In genomic region chr5:39176740-39177628, GRCh38 we compare ENCODE assay signal across 10 cellular contexts. TPM values are rescaled to one million over a fixed set of nuclear protein-coding genes. Genes with fewer than 3 reads are reported as not detected.
DNase-seq lines count a peak whose midpoint lies in the region; ATAC-seq and TF ChIP-seq lines count a peak whose summit lies in the region.
"Had no signal": no experiment of that assay in that cellular context is flagged by ENCODE, and none has a peak within 500 bp of the region (broad histone marks: within the 10 kb centered on the region; RNA-seq: fewer than 3 reads in every experiment).

No MANE protein-coding gene starts in this region.

- DNase-seq in stimulated activated CD4-positive, alpha-beta T cell treated with anti-CD3 and anti-CD28 coated beads, Interleukin-15, amount 100 ng/mL, for 48 hours (ENCODE audit: low read depth in 2 of 2), result peak; percentile 39 to 47
- no peak for DNase-seq in stimulated activated CD4-positive, alpha-beta T cell treated with anti-CD3 and anti-CD28 coated beads, Interleukin-4, amount 100 ng/mL, for 1 hour
- peak in 1 of 2 experiments; percentile 27 for DNase-seq in HL-60 (ENCODE audit: low read depth in 1 of 2, low spot score in 1 of 2)
- DNase-seq in activated T-cell treated with anti-CD3 and anti-CD28 coated beads, Interleukin-2, amount 50 U/mL, for 72 hours, result peak; percentile 70 to 78
- DNase-seq in midbrain (lab: John Stamatoyannopoulos, UW), result no peak
- no peak for DNase-seq in NCI-H1930 (lab: John Stamatoyannopoulos, UW)
- no peak for DNase-seq in kidney tubule cell (ENCODE audit: low spot score)
- DNase-seq in CD1c-positive myeloid dendritic cell (ENCODE audit: extremely low spot score), result no peak
- DNase-seq: COR-L47, NCI-H446 treated with DMSO at 0.1 percent for 48 hours had no signal

- peaks cover 88% of the 10 kb centered on the region for H3K4me1 Mint-ChIP-seq in activated T-cell treated with anti-CD3 and anti-CD28 coated beads, Interleukin-2, amount 50 U/mL, for 72 hours (ENCODE audit: low read depth)

- no peaks in the 10 kb centered on the region for H3K27me3 Mint-ChIP-seq in activated T-cell treated with anti-CD3 and anti-CD28 coated beads, Interleukin-2, amount 50 U/mL, for 72 hours (ENCODE audit: low read depth)

- peak overlapping the region; percentile 97 for H3K27ac Mint-ChIP-seq in activated T-cell treated with anti-CD3 and anti-CD28 coated beads, Interleukin-2, amount 50 U/mL, for 72 hours

- peaks cover 5 to 19% of the 10 kb centered on the region in 2 donors for H3K36me3 Mint-ChIP-seq in activated T-cell treated with anti-CD3 and anti-CD28 coated beads, Interleukin-2, amount 50 U/mL, for 72 hours (ENCODE audit: insufficient read depth in 2 of 2)

- ATAC-seq in activated T-cell treated with anti-CD3 and anti-CD28 coated beads, Interleukin-2, amount 50 U/mL, for 72 hours (replicated peaks in 1 of 2), result peak; percentile 73 to 83

- H3K27me3 ChIP-seq in HL-60 (ENCODE audit: insufficient read depth, poor library complexity, severe bottlenecking), result no peaks in the 10 kb centered on the region

- no peaks in the 10 kb centered on the region for H3K9me3 Mint-ChIP-seq in activated T-cell treated with anti-CD3 and anti-CD28 coated beads, Interleukin-2, amount 50 U/mL, for 72 hours

- no peak for TF ChIP-seq CTCF in HL-60 (IDR thresholded peaks at IDR 0.05; ENCODE audit: insufficient read depth, low read length)

- H3K27ac ChIP-seq in HL-60 (replicated peaks), result peak overlapping the region; percentile 74

- H3K4me3 Mint-ChIP-seq in activated T-cell treated with anti-CD3 and anti-CD28 coated beads, Interleukin-2, amount 50 U/mL, for 72 hours, result peak overlapping the region; percentile 74 to 93

- H3K4me3 ChIP-seq in HL-60 (replicated peaks; ENCODE audit: insufficient read depth, low read length), result no peak overlapping the region

RNA-seq across cellular contexts. Expression of gene FYB1, which starts 42.4 kb away (rescaled TPM):
- 100 to 1,000 TPM; 127 to 131 TPM for total RNA-seq in activated T-cell treated with anti-CD3 and anti-CD28 coated beads, Interleukin-2, amount 50 U/mL, for 72 hours

Comparison
In these comparisons a context has a peak if more than half of its experiments do, and no peak if none do; other contexts are left out.
1. DNase-seq: peak in stimulated activated CD4-positive, alpha-beta T cell treated with anti-CD3 and anti-CD28 coated beads, Interleukin-15, amount 100 ng/mL, for 48 hours (2 of 2) and activated T-cell treated with anti-CD3 and anti-CD28 coated beads, Interleukin-2, amount 50 U/mL, for 72 hours (2 of 2); none in stimulated activated CD4-positive, alpha-beta T cell treated with anti-CD3 and anti-CD28 coated beads, Interleukin-4, amount 100 ng/mL, for 1 hour (single experiment), midbrain (single experiment), NCI-H1930 (0 of 2), kidney tubule cell (single experiment) and CD1c-positive myeloid dendritic cell (single experiment).